Comparison of ENCODE assay signal across 30 cellular contexts in the genomic region with DNA sequence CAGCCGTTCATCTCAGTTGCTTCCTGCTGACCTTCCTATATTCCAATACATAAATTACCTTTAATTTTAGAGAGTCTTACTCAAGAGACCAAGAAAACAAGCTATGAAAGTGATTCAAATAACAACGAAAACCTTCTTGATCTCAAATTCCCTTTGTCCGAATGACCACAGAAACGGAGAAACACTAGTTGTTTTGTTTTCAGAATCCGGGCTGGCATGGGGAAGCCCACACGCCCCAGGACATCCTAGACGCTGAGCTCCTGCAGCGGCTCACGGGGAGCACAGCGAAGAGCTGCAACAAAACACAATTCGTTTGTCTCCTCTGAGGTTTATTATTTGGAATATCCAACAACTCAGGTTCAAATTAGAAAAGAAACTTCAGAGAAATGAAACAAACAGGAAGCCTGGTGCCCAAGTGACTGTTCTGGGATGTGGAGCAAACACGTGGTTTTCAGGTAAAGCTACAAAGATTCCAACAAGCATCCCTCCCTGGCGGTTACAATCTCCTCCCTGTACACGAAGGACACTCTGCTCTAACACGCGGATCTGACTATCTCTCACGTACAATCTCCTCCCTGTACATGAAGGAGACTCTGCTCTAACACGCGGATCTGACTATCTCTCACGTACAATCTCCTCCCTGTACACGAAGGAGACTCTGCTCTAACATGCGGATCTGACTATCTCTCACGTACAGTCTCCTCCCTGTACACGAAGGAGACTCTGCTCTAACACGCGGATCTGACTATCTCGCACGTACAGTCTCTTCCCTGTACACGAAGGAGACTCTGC.
A peak's percentile ranks its signal among the peaks of the same experiment; 100 is the strongest.
DNase-seq lines count a peak whose midpoint lies in the region; FAIRE-seq and TF ChIP-seq lines count a peak whose summit lies in the region.
"Had no signal": no experiment of that assay in that cellular context is flagged by ENCODE, and none has a peak within 500 bp of the region (broad histone marks: within the 10 kb centered on the region; RNA-seq: fewer than 3 reads in every experiment).

No MANE protein-coding gene starts in this region.

- H3K9me3 Mint-ChIP-seq in glutamatergic neuron (ENCODE audit: unreplicated experiment) (peaks cover 7% of the 10 kb centered on the region), progenitor cell of endocrine pancreas (ENCODE audit: low read depth) (no peaks in the 10 kb centered on the region)
- H3K9me3 Mint-ChIP-seq: activated naive CD8-positive, alpha-beta T cell treated with anti-CD3 and anti-CD28 coated beads for 36 hours; H9; immature natural killer cell had no signal

- H3F3A ChIP-seq in PC-9 (ENCODE audit: insufficient read depth, low read depth) = peaks cover 4% of the 10 kb centered on the region; the same call in 1 of the 2 replicates

- peak; percentile 95 for FAIRE-seq in bronchial epithelial cell (lab: Jason Lieb, UNC)
- FAIRE-seq: astrocyte, GM12892, HepG2 had no signal

- intact Hi-C loops in PC-9 (cut with micrococcal nuclease; ENCODE audit: unreplicated experiment) = no loop called here

- no peaks in the 10 kb centered on the region for H4K20me1 ChIP-seq in PC-9 (ENCODE audit: insufficient read depth)

- H3K4me3 Mint-ChIP-seq in glutamatergic neuron (ENCODE audit: unreplicated experiment) (no peak overlapping the region), progenitor cell of endocrine pancreas (ENCODE audit: low read depth) (no peak overlapping the region)
- H3K4me3 Mint-ChIP-seq: activated naive CD8-positive, alpha-beta T cell treated with anti-CD3 and anti-CD28 coated beads for 36 hours had no signal

- no TSS peak for BruUV-seq in PC-9 (replicated peaks; lab: Mats Ljungman, UMichigan)

- peak overlapping the region; percentile 39 for H3K27ac Mint-ChIP-seq in glutamatergic neuron (ENCODE audit: unreplicated experiment)
- peak overlapping the region; percentile 21 for H3K27ac Mint-ChIP-seq in progenitor cell of endocrine pancreas
- H3K27ac Mint-ChIP-seq: activated naive CD8-positive, alpha-beta T cell treated with anti-CD3 and anti-CD28 coated beads for 36 hours had no signal

- H3K9me3 ChIP-seq in PC-9 (ENCODE audit: insufficient read depth, low read depth) = no peaks in the 10 kb centered on the region
- H3K9me3 ChIP-seq: transverse colon had no signal

- H3K27ac ChIP-seq in PC-9 = no peak overlapping the region
- H3K27ac ChIP-seq: transverse colon, WERI-Rb-1 had no signal

- TF ChIP-seq CTCF in bronchial epithelial cell (IDR thresholded peaks at IDR 0.05; ENCODE audit: insufficient read depth, low read length, severe bottlenecking) = no peak
- no peak for TF ChIP-seq CTCF in glutamatergic neuron (IDR thresholded peaks at IDR 0.05; ENCODE audit: partially characterized antibody, unreplicated experiment)
- TF ChIP-seq CTCF in progenitor cell of endocrine pancreas (IDR thresholded peaks at IDR 0.05; ENCODE audit: unreplicated experiment) = no peak
- no peak for TF ChIP-seq CTCF in GM10248 (IDR thresholded peaks at IDR 0.05; ENCODE audit: control extremely low read depth, extremely low read depth, low read depth, missing control alignments)
- TF ChIP-seq CTCF in PC-9 (conservative IDR thresholded peaks at IDR 0.05) = no peak

- H3K4me1 Mint-ChIP-seq in glutamatergic neuron (ENCODE audit: low read depth, unreplicated experiment) (peaks cover 4% of the 10 kb centered on the region), progenitor cell of endocrine pancreas (ENCODE audit: low read depth) (no peaks in the 10 kb centered on the region)
- H3K4me1 Mint-ChIP-seq: activated naive CD8-positive, alpha-beta T cell treated with anti-CD3 and anti-CD28 coated beads for 36 hours; H9 had no signal

- DNase-seq in COLO829 (ENCODE audit: low spot score) (peak; percentile 75), bronchial epithelial cell (ENCODE audit: low read depth) (no peak), glutamatergic neuron (no peak), progenitor cell of endocrine pancreas (ENCODE audit: low spot score, unreplicated experiment) (no peak), NCI-H510A (lab: John Stamatoyannopoulos, UW) (no peak), NCI-H82 treated with DMSO at 0.1 percent for 48 hours (lab: John Stamatoyannopoulos, UW; ENCODE audit: unreplicated experiment) (no peak), GM10248 (ENCODE audit: extremely low spot score) (no peak), PC-9 (no peak)
- DNase-seq: ACHN; activated CD4-positive, alpha-beta T cell treated with anti-CD3 and anti-CD28 coated beads for 4 hours; activated effector memory CD4-positive, alpha-beta T cell treated with Interleukin-2 at 50 U/mL for 16 hours; activated naive CD8-positive, alpha-beta T cell treated with anti-CD3 and anti-CD28 coated beads for 36 hours; activated T-cell treated with anti-CD3 and anti-CD28 coated beads for 4 hours; dermis blood vessel endothelial cell; DMS153; H9; immature natural killer cell; Karpas-422; mesenchymal stem cell; NCI-H1417 treated with DMSO at 0.1 percent for 48 hours; NCI-H2081 treated with DMSO at 0.1 percent for 48 hours; NCI-H345; NCI-H748 treated with DMSO at 0.1 percent for 48 hours; SIG-M5; stimulated activated CD4-positive, alpha-beta T cell treated with anti-CD3 and anti-CD28 coated beads, Interleukin-4, amount 100 ng/mL, for 1 hour; transverse colon; WERI-Rb-1 had no signal

- H3K36me3 Mint-ChIP-seq in glutamatergic neuron (ENCODE audit: unreplicated experiment) (peaks cover 4% of the 10 kb centered on the region), progenitor cell of endocrine pancreas (ENCODE audit: insufficient read depth) (peaks cover 2% of the 10 kb centered on the region)
- H3K36me3 Mint-ChIP-seq: activated naive CD8-positive, alpha-beta T cell treated with anti-CD3 and anti-CD28 coated beads for 36 hours had no signal

- no peaks in the 10 kb centered on the region for H3K9me2 ChIP-seq in PC-9 (ENCODE audit: insufficient read depth)

- POLR2A ChIA-PET in GM10248 (lab: Yijun Ruan, JAX) (no interaction called here), PC-9 (lab: Charles Lee; ENCODE audit: unreplicated experiment) (no interaction called here)

- no peaks in the 10 kb centered on the region for H3K4me1 ChIP-seq in PC-9 (replicated peaks; ENCODE audit: insufficient read depth)
- H3K4me1 ChIP-seq: transverse colon had no signal

- H3K27me3 ChIP-seq in bronchial epithelial cell (ENCODE audit: control insufficient read depth, insufficient read depth, low read length) = no peaks in the 10 kb centered on the region
- H3K27me3 ChIP-seq in PC-9 (ENCODE audit: insufficient read depth, low read depth) = no peaks in the 10 kb centered on the region
- H3K27me3 ChIP-seq: transverse colon had no signal

- H3K27me3 Mint-ChIP-seq in glutamatergic neuron (ENCODE audit: unreplicated experiment) (peaks cover 5% of the 10 kb centered on the region), progenitor cell of endocrine pancreas (no peaks in the 10 kb centered on the region)
- H3K27me3 Mint-ChIP-seq: activated naive CD8-positive, alpha-beta T cell treated with anti-CD3 and anti-CD28 coated beads for 36 hours had no signal

- CTCF ChIA-PET in GM10248 (lab: Yijun Ruan, JAX) = interaction anchor here (1.0 kb wide), 1 partner anchor 18 kb away, joined by 3 read pairs; no protein-coding TSS in a partner anchor
- CTCF ChIA-PET in PC-9 (lab: Charles Lee) = no interaction called here

- H2AFZ ChIP-seq in PC-9 = no peak overlapping the region

- H3K36me3 ChIP-seq in bronchial epithelial cell (ENCODE audit: control insufficient read depth, insufficient read depth, low read length) (no peaks in the 10 kb centered on the region), PC-9 (ENCODE audit: low read depth) (no peaks in the 10 kb centered on the region)
- H3K36me3 ChIP-seq: WERI-Rb-1 had no signal

- H3K4me3 ChIP-seq in bronchial epithelial cell (ENCODE audit: low read depth, low read length) (no peak overlapping the region), PC-9 (no peak overlapping the region)
- H3K4me3 ChIP-seq: transverse colon had no signal

- no peak overlapping the region for H3K4me2 ChIP-seq in PC-9

- H3K79me2 ChIP-seq in PC-9 (ENCODE audit: low read depth) = no peaks in the 10 kb centered on the region
